In genomic region chr15:64916365-64916764, GRCh38 we compare ENCODE assay signal across 21 cellular contexts. TPM values are rescaled to one million over a fixed set of nuclear protein-coding genes. Genes with fewer than 3 reads are reported as not detected.
DNase-seq lines count a peak whose midpoint lies in the region; ATAC-seq, FAIRE-seq and TF ChIP-seq lines count a peak whose summit lies in the region.
"Had no signal": no experiment of that assay in that cellular context is flagged by ENCODE, and none has a peak within 500 bp of the region (broad histone marks: within the 10 kb centered on the region; RNA-seq: fewer than 3 reads in every experiment).

No MANE protein-coding gene starts in this region.

- TF ChIP-seq EP300 in HepG2 (IDR thresholded peaks at IDR 0.05; ENCODE audit: low read depth in 2 of 2, low read length in 2 of 2) (no peak), HepG2 (CRISPR knock-in tag; IDR thresholded peaks at IDR 0.05; ENCODE audit: borderline replicate concordance) (no peak)

- H3K9ac ChIP-seq in HepG2 (ENCODE audit: insufficient read depth, low read depth, low read length) (no peak overlapping the region), Loucy (ENCODE audit: low read depth, low read length, poor library complexity, severe bottlenecking) (no peak overlapping the region)
- H3K9ac ChIP-seq: GM23248 had no signal

- no peaks in the 10 kb centered on the region for H3K9me2 ChIP-seq in Loucy (replicated peaks; ENCODE audit: low read depth, low read length)

- H3K4me1 Mint-ChIP-seq in effector memory CD8-positive, alpha-beta T cell (ENCODE audit: low read depth in 2 of 2) = peaks cover 4 to 26% of the 10 kb centered on the region in 2 donors

- H3F3A ChIP-seq in Loucy (ENCODE audit: low read depth) = no peaks in the 10 kb centered on the region

- ATAC-seq in HepG2 = no peak
- ATAC-seq in right lobe of liver = no peak
- ATAC-seq in effector memory CD8-positive, alpha-beta T cell (replicated peaks) = no peak

- no peak for TF ChIP-seq POLR2A in HepG2 (IDR thresholded peaks at IDR 0.05; ENCODE audit: insufficient read depth in 1 of 2, low read depth in 2 of 2, low read length in 2 of 2)
- TF ChIP-seq POLR2A in right lobe of liver (IDR thresholded peaks at IDR 0.05) = no peak
- TF ChIP-seq POLR2A in vagina (IDR thresholded peaks at IDR 0.05) = no peak

- H3K4me1 ChIP-seq in HepG2 (ENCODE audit: insufficient read depth, low read length) (peaks cover 14% of the 10 kb centered on the region), right lobe of liver (no peaks in the 10 kb centered on the region), Loucy (ENCODE audit: insufficient read depth, low read length, poor library complexity, severe bottlenecking) (peaks cover 18% of the 10 kb centered on the region), vagina (peaks cover 12% of the 10 kb centered on the region)

- no peak for FAIRE-seq in HepG2 (lab: Jason Lieb, UNC)

- TF ChIP-seq CTCF in HepG2 (CRISPR knock-in tag; IDR thresholded peaks at IDR 0.05) (no peak), right lobe of liver (IDR thresholded peaks at IDR 0.05) (no peak), Loucy (conservative IDR thresholded peaks at IDR 0.05; ENCODE audit: low read length) (no peak), vagina (IDR thresholded peaks at IDR 0.05) (no peak)

- in situ Hi-C loops in HepG2 (cut with HindIII; ENCODE audit: extremely low pct_ligation_motif_present, low pct_unique_long_range_greater_than_20kb) = no loop called here

- no peak for TF ChIP-seq RAD21 in HepG2 (CRISPR knock-in tag; IDR thresholded peaks at IDR 0.05)

- H4K20me1 ChIP-seq in HepG2 (ENCODE audit: insufficient read depth, low read length) (no peaks in the 10 kb centered on the region), Loucy (ENCODE audit: insufficient read depth, low read length, poor library complexity, severe bottlenecking) (no peaks in the 10 kb centered on the region)

- no peaks in the 10 kb centered on the region for H3K27me3 Mint-ChIP-seq in effector memory CD8-positive, alpha-beta T cell

- H3K36me3 ChIP-seq in HepG2 (replicated peaks in 1 of 2; ENCODE audit: control insufficient read depth in 1 of 2, insufficient read depth in 2 of 2, low read length in 2 of 2) = no peaks in the 10 kb centered on the region
- no peaks in the 10 kb centered on the region for H3K36me3 ChIP-seq in right lobe of liver
- no peaks in the 10 kb centered on the region for H3K36me3 ChIP-seq in Loucy (ENCODE audit: insufficient read depth, low read length)
- H3K36me3 ChIP-seq in vagina = no peaks in the 10 kb centered on the region
- H3K36me3 ChIP-seq: SJSA1 had no signal

- no TSS peak for BruUV-seq in HepG2 (replicated peaks; lab: Mats Ljungman, UMichigan)

- no peak overlapping the region for H3K4me2 ChIP-seq in HepG2 (ENCODE audit: low read depth, low read length)
- H3K4me2 ChIP-seq in Loucy (ENCODE audit: low read depth, low read length, poor library complexity, severe bottlenecking) = peak overlapping the region; percentile 32

- DNase-seq in HepG2 (ENCODE audit: low spot score) (no peak), right lobe of liver (no peak), vagina (ENCODE audit: extremely low spot score in 2 of 2) (no peak), AG20443 (ENCODE audit: low spot score) (no peak), NCI-H2107 treated with DMSO at 0.1 percent for 48 hours (lab: John Stamatoyannopoulos, UW; ENCODE audit: unreplicated experiment) (no peak)
- DNase-seq in effector memory CD8-positive, alpha-beta T cell = no peak
- DNase-seq: Calu3, DMS79 treated with DMSO at 0.1 percent for 48 hours, GM23248, HFFc6, IMR-90, KG1, MM.1S, NCI-H2029 treated with DMSO at 0.1 percent for 48 hours, NCI-H2227 treated with DMSO at 0.1 percent for 48 hours, Right ventricle myocardium superior, RPMI8226 had no signal

- H3K9me3 ChIP-seq in HepG2 (ENCODE audit: low read length) (no peaks in the 10 kb centered on the region), right lobe of liver (no peaks in the 10 kb centered on the region), Loucy (ENCODE audit: insufficient read depth, low read depth, low read length) (no peaks in the 10 kb centered on the region), vagina (no peaks in the 10 kb centered on the region)
- H3K9me3 ChIP-seq: SJSA1 had no signal

- H3K27me3 ChIP-seq in HepG2 (ENCODE audit: control insufficient read depth in 1 of 2, insufficient read depth in 2 of 2, low read length in 2 of 2) (peaks cover 12 to 36% of the 10 kb centered on the region in 2 experiments; a peak in 4 of 5 replicates), right lobe of liver (no peaks in the 10 kb centered on the region), Loucy (ENCODE audit: insufficient read depth, low read length, poor library complexity, severe bottlenecking) (no peaks in the 10 kb centered on the region), vagina (no peaks in the 10 kb centered on the region)
- H3K27me3 ChIP-seq: SJSA1 had no signal

- H3K9me3 Mint-ChIP-seq in effector memory CD8-positive, alpha-beta T cell = no peaks in the 10 kb centered on the region
- H3K9me3 Mint-ChIP-seq: H9, HFFc6 had no signal

- 31% methylated on average over 2 of the region's 2 CpGs for WGBS in HepG2 (ENCODE audit: low lambda C conversion rate)
- no CpG with 5 or more reads among the region's 2 CpGs for WGBS in right lobe of liver (ENCODE audit: insufficient coverage, low coverage, low lambda C conversion rate, missing lambda C conversion rate)

- no peak overlapping the region for H3K4me3 Mint-ChIP-seq in effector memory CD8-positive, alpha-beta T cell
- H3K4me3 Mint-ChIP-seq: B cell, HFFc6 had no signal

- H3K4me3 ChIP-seq in HepG2 (replicated peaks in 1 of 3; ENCODE audit: insufficient read depth in 1 of 3, low read depth in 2 of 3, low read length in 3 of 3) (no peak overlapping the region), right lobe of liver (no peak overlapping the region), Loucy (ENCODE audit: low read length, poor library complexity, severe bottlenecking) (no peak overlapping the region), vagina (no peak overlapping the region)
- H3K4me3 ChIP-seq: GM23248, SJSA1 had no signal

- peaks cover 4% of the 10 kb centered on the region for H3K36me3 Mint-ChIP-seq in effector memory CD8-positive, alpha-beta T cell (ENCODE audit: insufficient read depth)

- H3K79me2 ChIP-seq in HepG2 (ENCODE audit: insufficient read depth, low read length) (no peaks in the 10 kb centered on the region), Loucy (ENCODE audit: insufficient read depth, low read length) (no peaks in the 10 kb centered on the region)

- intact Hi-C loops in HepG2 (cut with micrococcal nuclease; ENCODE audit: unreplicated experiment) = no loop called here
- intact Hi-C loops in right lobe of liver (cut with DNase I) = no loop called here
- intact Hi-C loops in vagina (cut with DNase I) = no loop called here

- POLR2A ChIA-PET in HepG2 (lab: Yijun Ruan, JAX) = no interaction called here

- CTCF ChIA-PET in HepG2 (lab: Yijun Ruan, JAX; ENCODE audit: low intra/inter-chr PET ratio, low total read pairs) = no interaction called here

- H3K27ac ChIP-seq in HepG2 (ENCODE audit: extremely low read length, insufficient read depth, low read length) = no peak overlapping the region
- H3K27ac ChIP-seq in right lobe of liver = no peak overlapping the region
- H3K27ac ChIP-seq in vagina = no peak overlapping the region
- H3K27ac ChIP-seq: GM23248, SJSA1 had no signal

- no peak overlapping the region for H2AFZ ChIP-seq in HepG2 (ENCODE audit: low read length)
- H2AFZ ChIP-seq in Loucy (ENCODE audit: low read length) = no peak overlapping the region
- H2AFZ ChIP-seq: GM23248 had no signal

- H3K27ac Mint-ChIP-seq in effector memory CD8-positive, alpha-beta T cell = peak overlapping the region; percentile 31 to 51
- H3K27ac Mint-ChIP-seq: B cell, HFFc6 had no signal

TF ChIP-seq in HepG2, 621 proteins besides CTCF, POLR2A, EP300 and RAD21:
- TF ChIP-seq ZNF207 (IDR thresholded peaks at IDR 0.05; ENCODE audit: borderline replicate concordance) (no peak), ZNF121 (CRISPR knock-in tag; IDR thresholded peaks at IDR 0.05) (peak; percentile 32; the same call in 1 of the 2 replicates), ZNF101 (CRISPR knock-in tag; IDR thresholded peaks at IDR 0.05; ENCODE audit: borderline replicate concordance, low read depth) (no peak), RAD51 (IDR thresholded peaks at IDR 0.05; ENCODE audit: borderline replicate concordance) (no peak), RNF2 (conservative IDR thresholded peaks at IDR 0.05; ENCODE audit: low read depth) (no peak), RXRA (CRISPR knock-in tag; IDR thresholded peaks at IDR 0.05) (no peak), NFIC (IDR thresholded peaks at IDR 0.05; ENCODE audit: low read length) (no peak)

RNA-seq across cellular contexts. Expression of gene ANKDD1A, which starts 4.7 kb away (rescaled TPM):
- total RNA-seq in HepG2 (2016; rRNA removed; fragmentation: Illumina TruSeq; extraction: Trizol) (0.11 TPM in 2 replicates), right lobe of liver (1 to 10 TPM in 1 of 6 experiments, under 1 TPM in 5; 0.29 to 1.1 (median 0.47) TPM), vagina (17.7 TPM)
- total RNA-seq in HepG2 (2016; cell fraction: cytosol; rRNA removed; fragmentation: Illumina TruSeq; extraction: Trizol; ENCODE audit: low read depth) = not detected in 2 replicates
- 0.09 TPM in 1 of 2 replicates, not detected in the other for total RNA-seq in HepG2 (2016; cell fraction: insoluble cytoplasmic fraction; rRNA removed; fragmentation: Illumina TruSeq; extraction: Trizol)
- total RNA-seq in HepG2 (2016; cell fraction: membrane; rRNA removed; fragmentation: Illumina TruSeq; extraction: Trizol) = not detected in 2 replicates
- not detected in 2 replicates for total RNA-seq in HepG2 (2016; cell fraction: nucleus; rRNA removed; fragmentation: Illumina TruSeq; extraction: Trizol)
- polyA plus RNA-seq in HepG2 (2011; rRNA removed) = 0.17 and 0.48 TPM in 2 replicates
- 0.19 and 0.23 TPM in 2 replicates for polyA plus RNA-seq in HepG2 (2011; cell fraction: cytosol; rRNA removed)
- 1.3 and 1.5 TPM in 2 replicates for polyA plus RNA-seq in HepG2 (2011; cell fraction: nucleus; rRNA removed)
- polyA plus RNA-seq in HepG2 (2012) = 0.21 and 0.31 TPM in 2 replicates
- not detected in 2 replicates for polyA plus RNA-seq in HepG2 (2016; cell fraction: cytosol; fragmentation: Illumina TruSeq; extraction: Trizol; ENCODE audit: low read depth)
- not detected in 2 replicates for polyA plus RNA-seq in HepG2 (2016; cell fraction: insoluble cytoplasmic fraction; fragmentation: Illumina TruSeq; extraction: Trizol; ENCODE audit: low read depth)
- polyA plus RNA-seq in HepG2 (2016; cell fraction: membrane; fragmentation: Illumina TruSeq; extraction: Trizol; ENCODE audit: low read depth) = not detected in 2 replicates
- not detected in 2 replicates for polyA plus RNA-seq in HepG2 (2016; cell fraction: nucleus; fragmentation: Illumina TruSeq; extraction: Trizol; ENCODE audit: insufficient read depth, low read depth)
- polyA minus RNA-seq in HepG2 (2011; rRNA and poly(A)+ RNA removed; ENCODE audit: low replicate concordance) = 0.40 TPM in 2 replicates
- not detected in 2 replicates for polyA minus RNA-seq in HepG2 (2011; cell fraction: cytosol; rRNA and poly(A)+ RNA removed)
- polyA minus RNA-seq in HepG2 (2011; cell fraction: nucleus; rRNA and poly(A)+ RNA removed) = not detected in 2 replicates
